33 cellular contexts compared by ENCODE assay signal in genomic region chr19:53518061-53518460, GRCh38.
"Had no signal": no experiment of that assay in that cellular context is flagged by ENCODE, and none has a peak within 500 bp of the region (broad histone marks: within the 10 kb centered on the region; RNA-seq: fewer than 3 reads in every experiment).

No MANE protein-coding gene starts in this region.

- DNase-seq: activated CD4-positive, alpha-beta memory T cell treated with anti-CD3 and anti-CD28 coated beads, Interleukin-2, amount 10 ng/mL, durations not matched to agents 7 days and 5 days; activated CD4-positive, alpha-beta T cell treated with anti-CD3 and anti-CD28 coated beads for 4 hours; activated CD4-positive, alpha-beta T cell treated with anti-CD3 and anti-CD28 coated beads, Interleukin-2, amount 10 ng/mL, durations not matched to agents 7 days and 5 days; activated CD4-positive, alpha-beta T cell treated with anti-CD3 and anti-CD28 coated beads, Interleukin-2, amount 50 U/mL, for 4 hours; activated CD4-positive, CD25-positive, alpha-beta regulatory T cell; activated CD4-positive, CD25-positive, alpha-beta regulatory T cell treated with anti-CD3 and anti-CD28 coated beads, Interleukin-2, amount 50 U/mL, for 72 hours; activated CD8-positive, alpha-beta memory T cell treated with anti-CD3 and anti-CD28 coated beads, Interleukin-2, amount 50 U/mL, for 48 hours; activated effector memory CD4-positive, alpha-beta T cell treated with Interleukin-2 at 50 U/mL for 16 hours; activated gamma-delta T cell treated with Interleukin-2 at 50 U/mL for 16 hours; activated naive CD4-positive, alpha-beta T cell treated with anti-CD3 and anti-CD28 coated beads, Interleukin-2, amount 50 U/mL, for 16 hours; activated naive CD4-positive, alpha-beta T cell treated with Interleukin-2 at 50 U/mL for 16 hours; activated T-cell treated with anti-CD3 and anti-CD28 coated beads, Interleukin-2, amount 50 U/mL, for 4 hours; amniotic stem cell; anterior cingulate cortex; brain microvascular endothelial cell; cortex of kidney; dermis blood vessel endothelial cell; effector CD4-positive, alpha-beta T cell; effector memory CD8-positive, alpha-beta T cell; foreskin keratinocyte; gastrocnemius medialis; glutamatergic neuron; heart left ventricle; T-helper 1 cell; T-helper 17 cell; T1000 had no signal

- H3K36me3 ChIP-seq: brain microvascular endothelial cell, esophagus muscularis mucosa, gastrocnemius medialis, heart left ventricle had no signal

- ATAC-seq: activated T-cell treated with anti-CD3 and anti-CD28 coated beads, Interleukin-2, amount 50 U/mL, for 4 hours; activated T-helper 17 cell treated with anti-CD3 and anti-CD28 coated beads, Interleukin-2, amount 50 U/mL, for 72 hours; effector memory CD8-positive, alpha-beta T cell; foreskin keratinocyte; gastrocnemius medialis; heart left ventricle; T-helper 17 cell had no signal

- H3K27me3 Mint-ChIP-seq: activated CD4-positive, alpha-beta memory T cell treated with anti-CD3 and anti-CD28 coated beads, Interleukin-2, amount 10 ng/mL, durations not matched to agents 7 days and 5 days; activated CD4-positive, alpha-beta T cell treated with anti-CD3 and anti-CD28 coated beads, Interleukin-2, amount 10 ng/mL, durations not matched to agents 7 days and 5 days; activated naive CD8-positive, alpha-beta T cell; activated T-helper 17 cell treated with anti-CD3 and anti-CD28 coated beads, Interleukin-2, amount 50 U/mL, for 72 hours; effector memory CD8-positive, alpha-beta T cell; T-helper 17 cell had no signal

- H3K27ac Mint-ChIP-seq: activated CD4-positive, alpha-beta memory T cell treated with anti-CD3 and anti-CD28 coated beads, Interleukin-2, amount 10 ng/mL, durations not matched to agents 7 days and 5 days; activated CD4-positive, alpha-beta T cell treated with anti-CD3 and anti-CD28 coated beads, Interleukin-2, amount 10 ng/mL, durations not matched to agents 7 days and 5 days; activated naive CD8-positive, alpha-beta T cell; activated T-helper 17 cell treated with anti-CD3 and anti-CD28 coated beads, Interleukin-2, amount 50 U/mL, for 72 hours; effector memory CD8-positive, alpha-beta T cell; T-helper 17 cell; T-helper 2 cell treated with Interferon-gamma antibody and Interleukin-4, amounts not matched to agents 5 μg/mL and 100 μg/mL, for 36 hours had no signal

- H3K27ac ChIP-seq: brain microvascular endothelial cell, esophagus muscularis mucosa, foreskin keratinocyte had no signal

- H3K27me3 ChIP-seq: brain microvascular endothelial cell, esophagus muscularis mucosa, foreskin keratinocyte, gastrocnemius medialis, heart left ventricle had no signal

- H3K9me3 ChIP-seq: esophagus muscularis mucosa, gastrocnemius medialis had no signal

- H3K9me3 Mint-ChIP-seq: activated T-helper 17 cell treated with anti-CD3 and anti-CD28 coated beads, Interleukin-2, amount 50 U/mL, for 72 hours had no signal

- FAIRE-seq: astrocyte, bronchial epithelial cell, colon had no signal

- H3K4me3 Mint-ChIP-seq: activated CD4-positive, alpha-beta memory T cell treated with anti-CD3 and anti-CD28 coated beads, Interleukin-2, amount 10 ng/mL, durations not matched to agents 7 days and 5 days; activated CD4-positive, alpha-beta T cell treated with anti-CD3 and anti-CD28 coated beads, Interleukin-2, amount 10 ng/mL, durations not matched to agents 7 days and 5 days; activated naive CD8-positive, alpha-beta T cell; activated T-cell treated with anti-CD3 and anti-CD28 coated beads, Interleukin-2, amount 50 U/mL, for 4 hours; effector memory CD8-positive, alpha-beta T cell; T-helper 17 cell; T-helper 2 cell treated with Interferon-gamma antibody and Interleukin-4, amounts not matched to agents 5 μg/mL and 100 μg/mL, for 36 hours had no signal

- H3K4me3 ChIP-seq: esophagus muscularis mucosa, gastrocnemius medialis, heart left ventricle had no signal

- H3K4me1 ChIP-seq: foreskin keratinocyte had no signal
